In genomic region chr11:22627421-22627820, GRCh38 we compare ENCODE assay signal across 21 cellular contexts.
"Had no signal": no experiment of that assay in that cellular context is flagged by ENCODE, and none has a peak within 500 bp of the region (broad histone marks: within the 10 kb centered on the region; RNA-seq: fewer than 3 reads in every experiment).

No MANE protein-coding gene starts in this region.

- H3K36me3 ChIP-seq: SJSA1 had no signal

- DNase-seq: KBM-7, MV-4-11, NCI-H1092, NCI-H1105 treated with DMSO at 0.1 percent for 48 hours, NCI-H1417 treated with DMSO at 0.1 percent for 48 hours, NCI-H146, NCI-H1694 treated with DMSO at 0.1 percent for 48 hours, NCI-H1930, NCI-H2081 treated with DMSO at 0.1 percent for 48 hours, NCI-H2171, NCI-H226, NCI-H446, NCI-H510A, NCI-H524 treated with DMSO at 0.1 percent for 48 hours, NCI-H69, NCI-H774, Right ventricle myocardium superior, RPMI8226, SIG-M5 had no signal

- H3K27me3 ChIP-seq: SJSA1 had no signal

- H3K9me3 ChIP-seq: SJSA1 had no signal

- H3K4me3 ChIP-seq: SJSA1, SK-N-MC had no signal

- H3K27ac ChIP-seq: SJSA1, SK-N-MC had no signal
